8 cellular contexts compared by ENCODE assay signal in genomic region chr6:28866342-28867077, GRCh38. TPM values are rescaled to one million over a fixed set of nuclear protein-coding genes. Genes with fewer than 3 reads are reported as not detected.
DNase-seq lines count a peak whose midpoint lies in the region; ATAC-seq and TF ChIP-seq lines count a peak whose summit lies in the region.

No MANE protein-coding gene starts in this region.

- peak overlapping the region; percentile 85 to 95 (median 92) for H3K4me3 Mint-ChIP-seq in naive B cell
- H3K4me3 Mint-ChIP-seq in stimulated activated effector memory CD8-positive, alpha-beta T cell treated with anti-CD3 and anti-CD28 coated beads, Interleukin-12 subunit alpha, Interleukin-12 subunit beta, amount 100 ng/mL, for 72 hours = peak overlapping the region; percentile 90

- peak overlapping the region; percentile 51 to 89 (median 75) for H3K27ac Mint-ChIP-seq in naive B cell
- H3K27ac Mint-ChIP-seq in stimulated activated effector memory CD8-positive, alpha-beta T cell treated with anti-CD3 and anti-CD28 coated beads, Interleukin-12 subunit alpha, Interleukin-12 subunit beta, amount 100 ng/mL, for 72 hours = peak overlapping the region; percentile 86

- TF ChIP-seq CTCF in GM12875 (IDR thresholded peaks at IDR 0.05; ENCODE audit: borderline replicate concordance, insufficient read depth, low read depth, low read length) (no peak), esophagus muscularis mucosa (IDR thresholded peaks at IDR 0.05) (no peak)

- WGBS in esophagus muscularis mucosa = 0% methylated on average over 15 of the region's 58 CpGs

- H3K4me1 Mint-ChIP-seq in naive B cell = peaks cover 21 to 41% (median 24%) of the 10 kb centered on the region in 3 donors
- H3K4me1 Mint-ChIP-seq in stimulated activated effector memory CD8-positive, alpha-beta T cell treated with anti-CD3 and anti-CD28 coated beads, Interleukin-12 subunit alpha, Interleukin-12 subunit beta, amount 100 ng/mL, for 72 hours = peaks cover 37% of the 10 kb centered on the region

- H3K36me3 Mint-ChIP-seq in naive B cell = peaks cover 9 to 19% of the 10 kb centered on the region in 2 donors
- peaks cover 36% of the 10 kb centered on the region for H3K36me3 Mint-ChIP-seq in stimulated activated effector memory CD8-positive, alpha-beta T cell treated with anti-CD3 and anti-CD28 coated beads, Interleukin-12 subunit alpha, Interleukin-12 subunit beta, amount 100 ng/mL, for 72 hours

- peak overlapping the region; percentile 80 to 90 (median 86) for H3K27ac ChIP-seq in esophagus muscularis mucosa (replicated peaks in 1 of 4)

- intact Hi-C loops in esophagus muscularis mucosa (cut with DNase I) = loop anchor here (10.0 kb wide), 1 partner anchor 148 kb away; no protein-coding TSS in a partner anchor

- H3K4me1 ChIP-seq in NT2/D1 (ENCODE audit: insufficient read depth, insufficient read length) = no peaks in the 10 kb centered on the region
- H3K4me1 ChIP-seq in esophagus muscularis mucosa = peaks cover 15 to 19% (median 16%) of the 10 kb centered on the region in 4 donors

- ATAC-seq in HG03025 (IDR thresholded peaks at IDR 0.05; ENCODE audit: low FRiP score, unreplicated experiment) (peak; percentile 51), naive B cell (ENCODE audit: low read depth in 2 of 2) (peak; percentile 68 to 72), HG03196 (IDR thresholded peaks at IDR 0.05; ENCODE audit: unreplicated experiment) (no peak)
- peak; percentile 75 for ATAC-seq in stimulated activated effector memory CD8-positive, alpha-beta T cell treated with anti-CD3 and anti-CD28 coated beads, Interleukin-12 subunit alpha, Interleukin-12 subunit beta, amount 100 ng/mL, for 72 hours

- no peak for TF ChIP-seq EP300 in esophagus muscularis mucosa (IDR thresholded peaks at IDR 0.05)

- DNase-seq in NT2/D1 (ENCODE audit: low read depth, low spot score) = no peak
- DNase-seq in activated T-cell treated with anti-CD3 and anti-CD28 coated beads for 48 hours (ENCODE audit: low read depth) = peak; percentile 75
- DNase-seq in esophagus muscularis mucosa (ENCODE audit: extremely low spot score) = peak; percentile 93
- DNase-seq in naive B cell = peak; percentile 74
- DNase-seq in stimulated activated effector memory CD8-positive, alpha-beta T cell treated with anti-CD3 and anti-CD28 coated beads, Interleukin-12 subunit alpha, Interleukin-12 subunit beta, amount 100 ng/mL, for 72 hours (ENCODE audit: low spot score in 2 of 2) = peak; percentile 63 to 89

- no peak for TF ChIP-seq POLR2A in esophagus muscularis mucosa (IDR thresholded peaks at IDR 0.05; ENCODE audit: low read depth)

- H3K9me3 ChIP-seq in NT2/D1 (ENCODE audit: insufficient read depth, low read length) = peaks cover 7% of the 10 kb centered on the region; the same call in 1 of the 2 replicates
- no peaks in the 10 kb centered on the region for H3K9me3 ChIP-seq in esophagus muscularis mucosa

- H3K4me3 ChIP-seq in GM12875 (ENCODE audit: low read depth, low read length) (peak overlapping the region; percentile 54), NT2/D1 (ENCODE audit: insufficient read length, low read depth) (peak overlapping the region; percentile 62), esophagus muscularis mucosa (peak overlapping the region; percentile 75 to 95 (median 76))

- H3K27me3 ChIP-seq in NT2/D1 (ENCODE audit: insufficient read depth, insufficient read length) (no peaks in the 10 kb centered on the region), esophagus muscularis mucosa (no peaks in the 10 kb centered on the region)

- peak overlapping the region; percentile 67 for H3K9ac ChIP-seq in NT2/D1 (ENCODE audit: insufficient read length, low read depth)

- H3K27me3 Mint-ChIP-seq in naive B cell = peaks cover 0 to 12% (median 10%) of the 10 kb centered on the region in 3 donors

- H3K36me3 ChIP-seq in NT2/D1 (ENCODE audit: insufficient read depth, insufficient read length, low read length) (no peaks in the 10 kb centered on the region), esophagus muscularis mucosa (no peaks in the 10 kb centered on the region)

- peaks cover 7 to 35% (median 24%) of the 10 kb centered on the region in 7 donors for H3K9me3 Mint-ChIP-seq in naive B cell
- peaks cover 6% of the 10 kb centered on the region for H3K9me3 Mint-ChIP-seq in stimulated activated effector memory CD8-positive, alpha-beta T cell treated with anti-CD3 and anti-CD28 coated beads, Interleukin-12 subunit alpha, Interleukin-12 subunit beta, amount 100 ng/mL, for 72 hours

RNA-seq across cellular contexts. Expression of gene TRIM27, which starts 57.3 kb away (rescaled TPM):
- total RNA-seq in esophagus muscularis mucosa = 10 to 100 TPM; 31.1 to 42.2 (median 36.0) TPM
- polyA plus RNA-seq in naive B cell (ENCODE audit: low read depth in 6 of 6) = 10 to 100 TPM; 39.8 to 67.0 (median 54.1) TPM
